ENCODE assay signal across 8 cellular contexts in the genomic region with DNA sequence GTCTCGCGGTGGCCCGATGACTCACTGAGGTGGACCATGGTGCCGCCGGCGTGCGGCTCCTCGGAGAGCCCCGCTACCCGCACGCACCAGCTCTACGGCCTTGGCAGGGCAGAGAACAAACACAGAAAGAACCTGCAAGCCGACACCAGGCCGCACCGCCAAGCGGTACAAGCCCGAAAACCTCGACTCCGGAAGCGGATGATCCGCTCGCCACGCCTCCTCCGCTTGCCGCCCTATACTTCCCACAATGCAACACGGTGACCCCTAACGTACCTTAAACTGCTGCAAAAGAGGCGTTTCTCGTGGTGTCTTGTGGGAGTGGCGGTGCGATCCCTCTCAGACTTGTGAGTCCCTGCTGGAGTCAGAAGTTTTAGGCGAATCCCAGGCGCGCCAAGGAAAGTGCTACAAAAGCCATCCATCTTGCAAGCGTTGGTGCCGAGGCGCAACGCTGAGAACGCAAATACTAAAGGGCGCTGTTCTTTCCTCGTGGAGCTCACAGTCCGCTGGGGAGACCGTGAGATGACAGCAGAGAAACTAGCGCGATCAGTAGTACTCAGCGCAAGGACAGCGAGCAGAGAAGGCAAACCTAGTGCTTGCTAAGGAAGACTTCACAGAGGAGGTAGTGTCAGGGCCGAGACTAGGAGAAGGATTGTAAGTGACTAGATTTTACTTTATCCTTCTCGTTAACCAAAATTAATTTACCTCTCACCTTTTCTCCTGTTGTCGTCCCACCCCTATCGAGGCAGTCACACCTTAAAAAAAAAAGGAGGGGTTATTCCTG. TPM values are rescaled to one million over a fixed set of nuclear protein-coding genes. Genes with fewer than 3 reads are reported as not detected.
DNase-seq lines count a peak whose midpoint lies in the region; ATAC-seq lines count a peak whose summit lies in the region.

A gene (minus strand): TSS at position 200 of the 781 bp plus-strand sequence. CDS start 162 bp downstream, at position 38.

- peaks cover 40% of the 10 kb centered on the region for H3K4me1 Mint-ChIP-seq in activated T-helper 1 cell treated with anti-CD3 and anti-CD28 coated beads, Interleukin-12 subunit alpha, Interleukin-12 subunit beta, Interleukin-2, Interleukin-4 antibody, amounts not matched to agents 30 ng/mL and 10 ng/mL and 1 ng/mL, durations not matched to agents 14 hours and 24 hours and 36 hours (ENCODE audit: low read depth)
- peaks cover 10 to 45% (median 32%) of the 10 kb centered on the region in 3 donors for H3K4me1 Mint-ChIP-seq in naive B cell
- peaks cover 40% of the 10 kb centered on the region for H3K4me1 Mint-ChIP-seq in stimulated activated memory B cell treated with anti-CD40 and anti-IgM and Interleukin-4, amounts not matched to agents 10 μg/mL and 1 μg/mL and 100 μg/mL, for 72 hours

- ATAC-seq in GM21825 (IDR thresholded peaks at IDR 0.05; ENCODE audit: unreplicated experiment) (peak; percentile 82), naive B cell (ENCODE audit: low read depth in 2 of 2) (peak; percentile 89 to 92)
- ATAC-seq in stimulated activated memory B cell treated with anti-CD40 and anti-IgM and Interleukin-4, amounts not matched to agents 10 μg/mL and 1 μg/mL and 100 μg/mL, for 72 hours = peak; percentile 95

- H3K4me3 Mint-ChIP-seq in activated T-helper 1 cell treated with anti-CD3 and anti-CD28 coated beads, Interleukin-12 subunit alpha, Interleukin-12 subunit beta, Interleukin-2, Interleukin-4 antibody, amounts not matched to agents 30 ng/mL and 10 ng/mL and 1 ng/mL, durations not matched to agents 14 hours and 24 hours and 36 hours = peak within 1 kb of the TSS; percentile 97
- H3K4me3 Mint-ChIP-seq in naive B cell = peak within 1 kb of the TSS; percentile 96 to 99 (median 98)
- peak within 1 kb of the TSS; percentile 97 for H3K4me3 Mint-ChIP-seq in stimulated activated memory B cell treated with anti-CD40 and anti-IgM and Interleukin-4, amounts not matched to agents 10 μg/mL and 1 μg/mL and 100 μg/mL, for 72 hours

- H3K27me3 Mint-ChIP-seq in activated T-helper 1 cell treated with anti-CD3 and anti-CD28 coated beads, Interleukin-12 subunit alpha, Interleukin-12 subunit beta, Interleukin-2, Interleukin-4 antibody, amounts not matched to agents 30 ng/mL and 10 ng/mL and 1 ng/mL, durations not matched to agents 14 hours and 24 hours and 36 hours (ENCODE audit: insufficient read depth) = no peaks in the 10 kb centered on the region
- H3K27me3 Mint-ChIP-seq in naive B cell = no peaks in the 10 kb centered on the region
- H3K27me3 Mint-ChIP-seq in stimulated activated memory B cell treated with anti-CD40 and anti-IgM and Interleukin-4, amounts not matched to agents 10 μg/mL and 1 μg/mL and 100 μg/mL, for 72 hours = no peaks in the 10 kb centered on the region

- DNase-seq in DMS79 treated with DMSO at 0.1 percent for 48 hours (lab: John Stamatoyannopoulos, UW) (peak; percentile 83), Kasumi-1 (lab: John Stamatoyannopoulos, UW) (peak; percentile 100), RPMI7951 (ENCODE audit: low read depth) (peak; percentile 96), fibroblast of gingiva (ENCODE audit: low read depth) (peak; percentile 96), naive B cell (peak; percentile 93)
- DNase-seq in activated T-helper 1 cell treated with anti-CD3 and anti-CD28 coated beads, Interleukin-12 subunit alpha, Interleukin-12 subunit beta, Interleukin-2, Interleukin-4 antibody, amounts not matched to agents 30 ng/mL and 10 ng/mL and 1 ng/mL, durations not matched to agents 14 hours and 24 hours and 36 hours (ENCODE audit: low spot score) = peak; percentile 92

- peaks cover 31% of the 10 kb centered on the region for H3K36me3 Mint-ChIP-seq in activated T-helper 1 cell treated with anti-CD3 and anti-CD28 coated beads, Interleukin-12 subunit alpha, Interleukin-12 subunit beta, Interleukin-2, Interleukin-4 antibody, amounts not matched to agents 30 ng/mL and 10 ng/mL and 1 ng/mL, durations not matched to agents 14 hours and 24 hours and 36 hours (ENCODE audit: low read depth)
- H3K36me3 Mint-ChIP-seq in naive B cell = no peaks in the 10 kb centered on the region
- peaks cover 17% of the 10 kb centered on the region for H3K36me3 Mint-ChIP-seq in stimulated activated memory B cell treated with anti-CD40 and anti-IgM and Interleukin-4, amounts not matched to agents 10 μg/mL and 1 μg/mL and 100 μg/mL, for 72 hours

- no peaks in the 10 kb centered on the region for H3K9me3 Mint-ChIP-seq in activated T-helper 1 cell treated with anti-CD3 and anti-CD28 coated beads, Interleukin-12 subunit alpha, Interleukin-12 subunit beta, Interleukin-2, Interleukin-4 antibody, amounts not matched to agents 30 ng/mL and 10 ng/mL and 1 ng/mL, durations not matched to agents 14 hours and 24 hours and 36 hours
- no peaks in the 10 kb centered on the region for H3K9me3 Mint-ChIP-seq in naive B cell
- H3K9me3 Mint-ChIP-seq in stimulated activated memory B cell treated with anti-CD40 and anti-IgM and Interleukin-4, amounts not matched to agents 10 μg/mL and 1 μg/mL and 100 μg/mL, for 72 hours = no peaks in the 10 kb centered on the region

- intact Hi-C loops in activated T-helper 1 cell treated with anti-CD3 and anti-CD28 coated beads, Interleukin-12 subunit alpha, Interleukin-12 subunit beta, Interleukin-2, Interleukin-4 antibody, amounts not matched to agents 30 ng/mL and 10 ng/mL and 1 ng/mL, durations not matched to agents 14 hours and 24 hours and 36 hours (cut with micrococcal nuclease) = loop anchor here (1.0 to 5.0 kb wide), 11 partner anchors 8 to 924 kb away; a partner anchor contains a TSS

- H3K27ac Mint-ChIP-seq in activated T-helper 1 cell treated with anti-CD3 and anti-CD28 coated beads, Interleukin-12 subunit alpha, Interleukin-12 subunit beta, Interleukin-2, Interleukin-4 antibody, amounts not matched to agents 30 ng/mL and 10 ng/mL and 1 ng/mL, durations not matched to agents 14 hours and 24 hours and 36 hours = peak within 1 kb of the TSS; percentile 95
- peak within 1 kb of the TSS; percentile 89 to 98 (median 96) for H3K27ac Mint-ChIP-seq in naive B cell
- peak within 1 kb of the TSS; percentile 95 for H3K27ac Mint-ChIP-seq in stimulated activated memory B cell treated with anti-CD40 and anti-IgM and Interleukin-4, amounts not matched to agents 10 μg/mL and 1 μg/mL and 100 μg/mL, for 72 hours

RNA-seq across cellular contexts. Expression of the gene that starts here (rescaled TPM):
- total RNA-seq in RPMI7951 (2014; rRNA removed; shearing (Covaris generic)) = 58.6 and 61.4 TPM in 2 replicates
- 158 and 160 TPM in 2 replicates for total RNA-seq in activated T-helper 1 cell treated with anti-CD3 and anti-CD28 coated beads, Interleukin-12 subunit alpha, Interleukin-12 subunit beta, Interleukin-2, Interleukin-4 antibody, amounts not matched to agents 30 ng/mL and 10 ng/mL and 1 ng/mL, durations not matched to agents 14 hours and 24 hours and 36 hours
- polyA plus RNA-seq in naive B cell (ENCODE audit: low read depth in 6 of 6) = 100 to 1,000 TPM in 3 of 6 donors, 10 to 100 TPM in 3; 80.9 to 120 (median 99.7) TPM

Comparison
In these comparisons a context has a peak if more than half of its experiments do, and no peak if none do; other contexts are left out.
1. Peak in every context shown above with its lines: DNase-seq and ATAC-seq.